In the genomic region with DNA sequence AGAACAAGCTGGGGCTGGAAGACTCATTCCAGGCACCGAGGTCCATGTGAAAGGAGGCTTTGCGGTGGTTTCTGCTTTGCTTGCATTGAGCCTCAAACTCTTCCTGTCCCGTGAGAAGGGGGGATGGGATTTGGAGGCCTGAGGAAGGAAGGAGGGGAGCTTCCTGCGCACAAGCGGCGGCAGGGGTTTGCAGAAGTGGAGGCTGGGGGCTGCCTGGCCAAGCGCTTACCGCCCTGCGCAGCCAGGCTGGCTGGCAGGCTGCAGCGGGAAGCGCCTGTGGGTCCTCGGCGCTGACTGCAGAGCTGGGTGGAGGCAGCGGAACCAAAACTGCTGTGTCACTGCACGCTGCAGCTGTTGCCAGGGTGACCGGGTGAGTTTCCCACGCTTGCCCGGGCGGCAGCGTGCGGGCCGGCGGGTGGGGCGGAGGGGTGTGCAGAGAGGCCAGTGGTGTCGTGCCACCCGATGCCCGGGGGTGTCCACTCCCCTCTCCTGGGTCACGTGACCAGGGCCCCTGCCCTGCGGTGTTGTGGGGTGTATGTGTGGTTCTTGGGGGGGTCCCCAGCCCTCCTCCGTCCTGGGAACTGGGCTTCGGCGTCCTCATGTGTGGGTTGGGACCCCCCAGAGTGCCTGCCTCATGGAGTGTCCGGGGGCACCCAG, we compare ENCODE assay signal across 8 cellular contexts.
DNase-seq lines count a peak whose midpoint lies in the region; ATAC-seq and TF ChIP-seq lines count a peak whose summit lies in the region.

No MANE protein-coding gene starts in this region.

- H3K36me3 Mint-ChIP-seq in CD14-positive monocyte (peaks cover 24 to 78% of the 10 kb centered on the region in 2 donors), nephron (ENCODE audit: low read depth) (peaks cover 5% of the 10 kb centered on the region)
- H3K36me3 Mint-ChIP-seq in activated T-helper 1 cell treated with anti-CD3 and anti-CD28 coated beads, Interleukin-12 subunit alpha, Interleukin-12 subunit beta, Interleukin-2, Interleukin-4 antibody, amounts not matched to agents 30 ng/mL and 10 ng/mL and 1 ng/mL, durations not matched to agents 14 hours and 24 hours and 36 hours (ENCODE audit: low read depth), result no peaks in the 10 kb centered on the region

- H3K4me1 Mint-ChIP-seq in CD14-positive monocyte, result peaks cover 94% of the 10 kb centered on the region
- H3K4me1 Mint-ChIP-seq in activated T-helper 1 cell treated with anti-CD3 and anti-CD28 coated beads, Interleukin-12 subunit alpha, Interleukin-12 subunit beta, Interleukin-2, Interleukin-4 antibody, amounts not matched to agents 30 ng/mL and 10 ng/mL and 1 ng/mL, durations not matched to agents 14 hours and 24 hours and 36 hours (ENCODE audit: low read depth), result peaks cover 29% of the 10 kb centered on the region
- peaks cover 39% of the 10 kb centered on the region for H3K4me1 Mint-ChIP-seq in nephron

- peak; percentile 79 for ATAC-seq in GM19372 (IDR thresholded peaks at IDR 0.05; ENCODE audit: low read depth, unreplicated experiment)

- H3K9me3 ChIP-seq in Peyer's patch, result no peaks in the 10 kb centered on the region

- no peaks in the 10 kb centered on the region for H3K27me3 ChIP-seq in HL-60 (ENCODE audit: insufficient read depth, poor library complexity, severe bottlenecking)
- H3K27me3 ChIP-seq in Peyer's patch, result no peaks in the 10 kb centered on the region

- H3K4me3 Mint-ChIP-seq in CD14-positive monocyte, result peak overlapping the region; percentile 69 to 85
- H3K4me3 Mint-ChIP-seq in activated T-helper 1 cell treated with anti-CD3 and anti-CD28 coated beads, Interleukin-12 subunit alpha, Interleukin-12 subunit beta, Interleukin-2, Interleukin-4 antibody, amounts not matched to agents 30 ng/mL and 10 ng/mL and 1 ng/mL, durations not matched to agents 14 hours and 24 hours and 36 hours, result peak overlapping the region; percentile 65
- H3K4me3 Mint-ChIP-seq in nephron, result peak overlapping the region; percentile 49 to 75 (median 64)

- peaks cover 3 to 97% (median 50%) of the 10 kb centered on the region in 4 donors for H3K4me1 ChIP-seq in Peyer's patch

- no peak for TF ChIP-seq CTCF in CD14-positive monocyte (IDR thresholded peaks at IDR 0.05)
- no peak for TF ChIP-seq CTCF in HL-60 (IDR thresholded peaks at IDR 0.05; ENCODE audit: insufficient read depth, low read length)
- no peak for TF ChIP-seq CTCF in Peyer's patch (IDR thresholded peaks at IDR 0.05)
- no peak for TF ChIP-seq CTCF in fibroblast of mammary gland (conservative IDR thresholded peaks at IDR 0.05; ENCODE audit: control insufficient read depth, insufficient read depth, low read depth, low read length)
- no peak for TF ChIP-seq CTCF in nephron (IDR thresholded peaks at IDR 0.05; ENCODE audit: unreplicated experiment in 3 of 3)

- H3K9me3 Mint-ChIP-seq in CD14-positive monocyte (no peaks in the 10 kb centered on the region), nephron (no peaks in the 10 kb centered on the region)
- H3K9me3 Mint-ChIP-seq in activated T-helper 1 cell treated with anti-CD3 and anti-CD28 coated beads, Interleukin-12 subunit alpha, Interleukin-12 subunit beta, Interleukin-2, Interleukin-4 antibody, amounts not matched to agents 30 ng/mL and 10 ng/mL and 1 ng/mL, durations not matched to agents 14 hours and 24 hours and 36 hours, result no peaks in the 10 kb centered on the region

- 0 out of 2 replicates have a peak overlapping the region, but pooled peaks have one; percentile 5 for H3K4me3 ChIP-seq in HL-60 (replicated peaks; ENCODE audit: insufficient read depth, low read length)
- peak overlapping the region in 2 of 4 donors; percentile 13 to 29 for H3K4me3 ChIP-seq in Peyer's patch
- peak overlapping the region; percentile 15 for H3K4me3 ChIP-seq in fibroblast of mammary gland (ENCODE audit: control insufficient read depth, low read depth, low read length)

- DNase-seq in CD14-positive monocyte (ENCODE audit: low spot score) (peak; percentile 92), HL-60 (ENCODE audit: low read depth in 1 of 2, low spot score in 1 of 2) (peak; percentile 97 to 98), Peyer's patch (peak; percentile 83 to 94 (median 87)), fibroblast of mammary gland (ENCODE audit: low read depth) (peak; percentile 89)
- DNase-seq in activated T-helper 1 cell treated with anti-CD3 and anti-CD28 coated beads, Interleukin-12 subunit alpha, Interleukin-12 subunit beta, Interleukin-2, Interleukin-4 antibody, amounts not matched to agents 30 ng/mL and 10 ng/mL and 1 ng/mL, durations not matched to agents 14 hours and 24 hours and 36 hours (ENCODE audit: low spot score), result peak; percentile 73
- peak; percentile 30 to 66 (median 52) for DNase-seq in stimulated activated naive CD4-positive, alpha-beta T cell (lab: John Stamatoyannopoulos, UW)

- H3K27me3 Mint-ChIP-seq in CD14-positive monocyte (ENCODE audit: low read depth in 3 of 3), result no peaks in the 10 kb centered on the region
- peaks cover 8% of the 10 kb centered on the region for H3K27me3 Mint-ChIP-seq in activated T-helper 1 cell treated with anti-CD3 and anti-CD28 coated beads, Interleukin-12 subunit alpha, Interleukin-12 subunit beta, Interleukin-2, Interleukin-4 antibody, amounts not matched to agents 30 ng/mL and 10 ng/mL and 1 ng/mL, durations not matched to agents 14 hours and 24 hours and 36 hours (ENCODE audit: insufficient read depth)
- no peaks in the 10 kb centered on the region for H3K27me3 Mint-ChIP-seq in nephron (ENCODE audit: low read depth)

- intact Hi-C loops in CD14-positive monocyte (cut with micrococcal nuclease), result loop anchor here (2.0 to 5.0 kb wide), 5 partner anchors 34 to 242 kb away; partner anchors contain the start of genes RNU6ATAC (in 1 of the 2) and RXRA (in 1 of the 2)
- intact Hi-C loops in activated T-helper 1 cell treated with anti-CD3 and anti-CD28 coated beads, Interleukin-12 subunit alpha, Interleukin-12 subunit beta, Interleukin-2, Interleukin-4 antibody, amounts not matched to agents 30 ng/mL and 10 ng/mL and 1 ng/mL, durations not matched to agents 14 hours and 24 hours and 36 hours (cut with micrococcal nuclease), result loop anchor here (1.0 to 2.0 kb wide), 3 partner anchors 11 to 82 kb away; no protein-coding TSS in a partner anchor

- no peak for TF ChIP-seq POLR2A in Peyer's patch (IDR thresholded peaks at IDR 0.05)

- H3K27ac Mint-ChIP-seq in CD14-positive monocyte (peak overlapping the region; percentile 90 to 100 (median 100)), nephron (peak overlapping the region; percentile 56 to 72 (median 68))
- H3K27ac Mint-ChIP-seq in activated T-helper 1 cell treated with anti-CD3 and anti-CD28 coated beads, Interleukin-12 subunit alpha, Interleukin-12 subunit beta, Interleukin-2, Interleukin-4 antibody, amounts not matched to agents 30 ng/mL and 10 ng/mL and 1 ng/mL, durations not matched to agents 14 hours and 24 hours and 36 hours, result peak overlapping the region; percentile 83

- peaks cover 0 to 44% (median 0%) of the 10 kb centered on the region in 3 donors for H3K36me3 ChIP-seq in Peyer's patch

- H3K27ac ChIP-seq in HL-60 (replicated peaks) (peak overlapping the region; percentile 89), Peyer's patch (peak overlapping the region; percentile 49 to 64 (median 54))
